In the genomic region with DNA sequence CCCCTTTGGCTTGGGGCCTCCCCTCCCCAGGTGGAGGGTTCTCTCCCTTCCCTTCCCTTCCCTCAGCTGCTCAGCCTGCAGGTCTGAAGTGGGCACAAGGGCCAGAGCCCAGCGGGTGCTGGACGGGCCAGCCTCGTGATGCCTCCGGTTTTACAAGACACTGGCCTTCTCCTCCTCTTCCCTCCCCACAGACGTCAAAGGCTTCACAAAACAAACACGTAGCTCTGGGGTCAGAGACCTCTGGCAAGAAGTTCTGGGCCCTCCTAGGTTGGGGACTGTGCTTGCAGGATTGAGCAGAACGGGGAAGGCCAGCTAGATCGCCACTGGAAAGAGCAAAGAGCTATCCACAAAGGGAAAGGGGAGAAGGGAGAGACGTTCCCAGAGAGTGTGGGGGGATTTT, we compare ENCODE assay signal across 2 cellular contexts.
TF ChIP-seq lines count a peak whose summit lies in the region.

No MANE protein-coding gene starts in this region.

TF ChIP-seq in IMR-90, 13 proteins besides CTCF, POLR2A, EP300 and RAD21:
- TF ChIP-seq, protein P1, sequence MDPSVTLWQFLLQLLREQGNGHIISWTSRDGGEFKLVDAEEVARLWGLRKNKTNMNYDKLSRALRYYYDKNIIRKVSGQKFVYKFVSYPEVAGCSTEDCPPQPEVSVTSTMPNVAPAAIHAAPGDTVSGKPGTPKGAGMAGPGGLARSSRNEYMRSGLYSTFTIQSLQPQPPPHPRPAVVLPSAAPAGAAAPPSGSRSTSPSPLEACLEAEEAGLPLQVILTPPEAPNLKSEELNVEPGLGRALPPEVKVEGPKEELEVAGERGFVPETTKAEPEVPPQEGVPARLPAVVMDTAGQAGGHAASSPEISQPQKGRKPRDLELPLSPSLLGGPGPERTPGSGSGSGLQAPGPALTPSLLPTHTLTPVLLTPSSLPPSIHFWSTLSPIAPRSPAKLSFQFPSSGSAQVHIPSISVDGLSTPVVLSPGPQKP (IDR thresholded peaks at IDR 0.05; ENCODE audit: borderline replicate concordance, low read depth, low read length): no peak
- TF ChIP-seq RFX5 (IDR thresholded peaks at IDR 0.05; ENCODE audit: low read depth, low read length): no peak
- TF ChIP-seq BHLHE40 (IDR thresholded peaks at IDR 0.05; ENCODE audit: low read depth, low read length): no peak
- no peak for TF ChIP-seq MAZ (IDR thresholded peaks at IDR 0.05; ENCODE audit: borderline replicate concordance, low read depth, low read length)
- no peak for TF ChIP-seq CHD1 (IDR thresholded peaks at IDR 0.05; ENCODE audit: low read depth, low read length)
- no peak for TF ChIP-seq MAFK (IDR thresholded peaks at IDR 0.05; ENCODE audit: low read depth, low read length)
- TF ChIP-seq CEBPB (IDR thresholded peaks at IDR 0.05; ENCODE audit: low read depth, low read length): no peak
- no peak for TF ChIP-seq NFE2L2 (IDR thresholded peaks at IDR 0.05; ENCODE audit: low read depth, low read length)
- TF ChIP-seq FOS (IDR thresholded peaks at IDR 0.05; ENCODE audit: low read depth, low read length): no peak
- TF ChIP-seq RCOR1 (IDR thresholded peaks at IDR 0.05; ENCODE audit: insufficient replicate concordance, low read length): no peak
- TF ChIP-seq, protein P2, sequence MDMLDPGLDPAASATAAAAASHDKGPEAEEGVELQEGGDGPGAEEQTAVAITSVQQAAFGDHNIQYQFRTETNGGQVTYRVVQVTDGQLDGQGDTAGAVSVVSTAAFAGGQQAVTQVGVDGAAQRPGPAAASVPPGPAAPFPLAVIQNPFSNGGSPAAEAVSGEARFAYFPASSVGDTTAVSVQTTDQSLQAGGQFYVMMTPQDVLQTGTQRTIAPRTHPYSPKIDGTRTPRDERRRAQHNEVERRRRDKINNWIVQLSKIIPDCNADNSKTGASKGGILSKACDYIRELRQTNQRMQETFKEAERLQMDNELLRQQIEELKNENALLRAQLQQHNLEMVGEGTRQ (IDR thresholded peaks at IDR 0.05; ENCODE audit: low read depth, low read length): no peak
- no peak for TF ChIP-seq SMC3 (IDR thresholded peaks at IDR 0.05; ENCODE audit: low read depth, low read length)
- no peak for TF ChIP-seq MXI1 (IDR thresholded peaks at IDR 0.05; ENCODE audit: borderline replicate concordance, low read depth, low read length)

TF ChIP-seq in HepG2, 621 proteins besides CTCF, POLR2A, EP300 and RAD21:
- TF ChIP-seq, protein P3, sequence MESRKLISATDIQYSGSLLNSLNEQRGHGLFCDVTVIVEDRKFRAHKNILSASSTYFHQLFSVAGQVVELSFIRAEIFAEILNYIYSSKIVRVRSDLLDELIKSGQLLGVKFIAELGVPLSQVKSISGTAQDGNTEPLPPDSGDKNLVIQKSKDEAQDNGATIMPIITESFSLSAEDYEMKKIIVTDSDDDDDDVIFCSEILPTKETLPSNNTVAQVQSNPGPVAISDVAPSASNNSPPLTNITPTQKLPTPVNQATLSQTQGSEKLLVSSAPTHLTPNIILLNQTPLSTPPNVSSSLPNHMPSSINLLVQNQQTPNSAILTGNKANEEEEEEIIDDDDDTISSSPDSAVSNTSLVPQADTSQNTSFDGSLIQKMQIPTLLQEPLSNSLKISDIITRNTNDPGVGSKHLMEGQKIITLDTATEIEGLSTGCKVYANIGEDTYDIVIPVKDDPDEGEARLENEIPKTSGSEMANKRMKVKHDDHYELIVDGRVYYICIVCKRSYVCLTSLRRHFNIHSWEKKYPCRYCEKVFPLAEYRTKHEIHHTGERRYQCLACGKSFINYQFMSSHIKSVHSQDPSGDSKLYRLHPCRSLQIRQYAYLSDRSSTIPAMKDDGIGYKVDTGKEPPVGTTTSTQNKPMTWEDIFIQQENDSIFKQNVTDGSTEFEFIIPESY (CRISPR knock-in tag; IDR thresholded peaks at IDR 0.05): no peak
- TF ChIP-seq RBM39 (IDR thresholded peaks at IDR 0.05; ENCODE audit: low read depth, low read length, poor library complexity, severe bottlenecking) (no peak), MYNN (CRISPR knock-in tag; IDR thresholded peaks at IDR 0.05; ENCODE audit: low read depth) (no peak), ZNF790 (CRISPR knock-in tag; IDR thresholded peaks at IDR 0.05; ENCODE audit: borderline replicate concordance) (no peak), ZNF10 (CRISPR knock-in tag; IDR thresholded peaks at IDR 0.05; ENCODE audit: borderline replicate concordance, low read depth) (no peak), CREM (IDR thresholded peaks at IDR 0.05) (no peak), CREM (CRISPR knock-in tag; IDR thresholded peaks at IDR 0.05) (no peak), IRX3 (CRISPR knock-in tag; IDR thresholded peaks at IDR 0.05; ENCODE audit: borderline replicate concordance, low read depth) (no peak)
- TF ChIP-seq, protein P4, sequence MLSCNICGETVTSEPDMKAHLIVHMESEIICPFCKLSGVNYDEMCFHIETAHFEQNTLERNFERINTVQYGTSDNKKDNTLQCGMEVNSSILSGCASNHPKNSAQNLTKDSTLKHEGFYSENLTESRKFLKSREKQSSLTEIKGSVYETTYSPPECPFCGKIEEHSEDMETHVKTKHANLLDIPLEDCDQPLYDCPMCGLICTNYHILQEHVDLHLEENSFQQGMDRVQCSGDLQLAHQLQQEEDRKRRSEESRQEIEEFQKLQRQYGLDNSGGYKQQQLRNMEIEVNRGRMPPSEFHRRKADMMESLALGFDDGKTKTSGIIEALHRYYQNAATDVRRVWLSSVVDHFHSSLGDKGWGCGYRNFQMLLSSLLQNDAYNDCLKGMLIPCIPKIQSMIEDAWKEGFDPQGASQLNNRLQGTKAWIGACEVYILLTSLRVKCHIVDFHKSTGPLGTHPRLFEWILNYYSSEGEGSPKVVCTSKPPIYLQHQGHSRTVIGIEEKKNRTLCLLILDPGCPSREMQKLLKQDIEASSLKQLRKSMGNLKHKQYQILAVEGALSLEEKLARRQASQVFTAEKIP (CRISPR knock-in tag; IDR thresholded peaks at IDR 0.05; ENCODE audit: borderline replicate concordance): no peak
